ENCODE assay signal across 10 cellular contexts in genomic region chr19:35642312-35642711, GRCh38.
DNase-seq lines count a peak whose midpoint lies in the region; ATAC-seq and TF ChIP-seq lines count a peak whose summit lies in the region.
"Had no signal": no experiment of that assay in that cellular context is flagged by ENCODE, and none has a peak within 500 bp of the region (broad histone marks: within the 10 kb centered on the region; RNA-seq: fewer than 3 reads in every experiment).

No MANE protein-coding gene starts in this region.

- peaks cover 21% of the 10 kb centered on the region for H3K4me1 ChIP-seq in OCI-LY3 (ENCODE audit: low read length)

- H3K27ac ChIP-seq in OCI-LY3 (ENCODE audit: low read length), result no peak overlapping the region

- no peak for ATAC-seq in effector memory CD8-positive, alpha-beta T cell (replicated peaks)
- ATAC-seq in stimulated activated effector memory CD8-positive, alpha-beta T cell treated with anti-CD3 and anti-CD28 coated beads, Interleukin-12 subunit alpha, Interleukin-12 subunit beta, amount 100 ng/mL, for 72 hours, result no peak
- no peak for ATAC-seq in HG02884 (IDR thresholded peaks at IDR 0.05; ENCODE audit: unreplicated experiment)

- no peak for DNase-seq in activated naive CD4-positive, alpha-beta T cell treated with anti-CD3 and anti-CD28 coated beads, Interleukin-2, amount 10 ng/mL, durations not matched to agents 7 days and 5 days
- no peak for DNase-seq in activated naive CD4-positive, alpha-beta T cell treated with anti-CD3 and anti-CD28 coated beads, Interleukin-2, amount 50 U/mL, for 16 hours
- no peak for DNase-seq in effector memory CD8-positive, alpha-beta T cell
- DNase-seq in stimulated activated effector memory CD8-positive, alpha-beta T cell treated with anti-CD3 and anti-CD28 coated beads, Interleukin-12 subunit alpha, Interleukin-12 subunit beta, amount 100 ng/mL, for 72 hours (ENCODE audit: low spot score in 2 of 2), result no peak
- DNase-seq in stimulated activated CD4-positive, alpha-beta T cell treated with anti-CD3 and anti-CD28 coated beads, Interleukin-4, amount 100 ng/mL, for 24 hours, result no peak
- no peak for DNase-seq in NCI-H1105 (lab: John Stamatoyannopoulos, UW)
- DNase-seq: amniotic stem cell, NCI-H2029 treated with DMSO at 0.1 percent for 48 hours had no signal

- no peaks in the 10 kb centered on the region for H3K27me3 Mint-ChIP-seq in activated naive CD4-positive, alpha-beta T cell treated with anti-CD3 and anti-CD28 coated beads, Interleukin-2, amount 10 ng/mL, durations not matched to agents 7 days and 5 days
- no peaks in the 10 kb centered on the region for H3K27me3 Mint-ChIP-seq in effector memory CD8-positive, alpha-beta T cell

- peaks cover 2% of the 10 kb centered on the region for H3K36me3 Mint-ChIP-seq in activated naive CD4-positive, alpha-beta T cell treated with anti-CD3 and anti-CD28 coated beads, Interleukin-2, amount 10 ng/mL, durations not matched to agents 7 days and 5 days
- peaks cover 11% of the 10 kb centered on the region for H3K36me3 Mint-ChIP-seq in effector memory CD8-positive, alpha-beta T cell (ENCODE audit: insufficient read depth)
- peaks cover 14% of the 10 kb centered on the region for H3K36me3 Mint-ChIP-seq in stimulated activated effector memory CD8-positive, alpha-beta T cell treated with anti-CD3 and anti-CD28 coated beads, Interleukin-12 subunit alpha, Interleukin-12 subunit beta, amount 100 ng/mL, for 72 hours

- no peaks in the 10 kb centered on the region for H4K20me1 ChIP-seq in OCI-LY3 (ENCODE audit: insufficient read depth, low read length)

- peak overlapping the region; percentile 71; the same call in 1 of the 2 replicates for H3K4me3 ChIP-seq in OCI-LY3 (ENCODE audit: low read length)

- no peaks in the 10 kb centered on the region for H3K9me3 Mint-ChIP-seq in activated naive CD4-positive, alpha-beta T cell treated with anti-CD3 and anti-CD28 coated beads, Interleukin-2, amount 10 ng/mL, durations not matched to agents 7 days and 5 days
- H3K9me3 Mint-ChIP-seq in effector memory CD8-positive, alpha-beta T cell, result no peaks in the 10 kb centered on the region
- H3K9me3 Mint-ChIP-seq in stimulated activated effector memory CD8-positive, alpha-beta T cell treated with anti-CD3 and anti-CD28 coated beads, Interleukin-12 subunit alpha, Interleukin-12 subunit beta, amount 100 ng/mL, for 72 hours, result no peaks in the 10 kb centered on the region

- peak overlapping the region; percentile 56; the same call in 1 of the 2 replicates for H3K9ac ChIP-seq in OCI-LY3 (ENCODE audit: low read length)

- peak overlapping the region; percentile 94 for H3K4me2 ChIP-seq in OCI-LY3 (ENCODE audit: low read length)

- H2AFZ ChIP-seq in OCI-LY3 (ENCODE audit: low read depth, low read length), result no peak overlapping the region

- H3K4me3 Mint-ChIP-seq in activated naive CD4-positive, alpha-beta T cell treated with anti-CD3 and anti-CD28 coated beads, Interleukin-2, amount 10 ng/mL, durations not matched to agents 7 days and 5 days, result peak overlapping the region; percentile 71
- H3K4me3 Mint-ChIP-seq in effector memory CD8-positive, alpha-beta T cell, result peak overlapping the region; percentile 86 to 89
- H3K4me3 Mint-ChIP-seq in stimulated activated effector memory CD8-positive, alpha-beta T cell treated with anti-CD3 and anti-CD28 coated beads, Interleukin-12 subunit alpha, Interleukin-12 subunit beta, amount 100 ng/mL, for 72 hours, result peak overlapping the region; percentile 77

- peaks cover 12% of the 10 kb centered on the region for H3K36me3 ChIP-seq in OCI-LY3 (replicated peaks; ENCODE audit: low read depth, low read length)

- CTCF ChIA-PET in activated naive CD4-positive, alpha-beta T cell treated with anti-CD3 and anti-CD28 coated beads, Interleukin-2, amount 10 ng/mL, durations not matched to agents 7 days and 5 days (lab: Charles Lee), result no interaction called here

- no peaks in the 10 kb centered on the region for H3K79me2 ChIP-seq in OCI-LY3 (ENCODE audit: low read length)

- H3K4me1 Mint-ChIP-seq in activated naive CD4-positive, alpha-beta T cell treated with anti-CD3 and anti-CD28 coated beads, Interleukin-2, amount 10 ng/mL, durations not matched to agents 7 days and 5 days, result peaks cover 47% of the 10 kb centered on the region
- H3K4me1 Mint-ChIP-seq in effector memory CD8-positive, alpha-beta T cell (ENCODE audit: low read depth in 2 of 2), result peaks cover 16 to 19% of the 10 kb centered on the region in 2 donors
- peaks cover 44% of the 10 kb centered on the region for H3K4me1 Mint-ChIP-seq in stimulated activated effector memory CD8-positive, alpha-beta T cell treated with anti-CD3 and anti-CD28 coated beads, Interleukin-12 subunit alpha, Interleukin-12 subunit beta, amount 100 ng/mL, for 72 hours

- no peaks in the 10 kb centered on the region for H3K9me3 ChIP-seq in OCI-LY3 (ENCODE audit: insufficient read depth, low read length)

- TF ChIP-seq CTCF in OCI-LY3 (IDR thresholded peaks at IDR 0.05; ENCODE audit: low read depth, low read length), result no peak

- no peaks in the 10 kb centered on the region for H3K27me3 ChIP-seq in OCI-LY3 (ENCODE audit: low read depth, low read length)

- peak overlapping the region; percentile 19 for H3K27ac Mint-ChIP-seq in activated naive CD4-positive, alpha-beta T cell treated with anti-CD3 and anti-CD28 coated beads, Interleukin-2, amount 10 ng/mL, durations not matched to agents 7 days and 5 days
- H3K27ac Mint-ChIP-seq in effector memory CD8-positive, alpha-beta T cell, result peak overlapping the region in 1 of 2 donors; percentile 44
- H3K27ac Mint-ChIP-seq in stimulated activated effector memory CD8-positive, alpha-beta T cell treated with anti-CD3 and anti-CD28 coated beads, Interleukin-12 subunit alpha, Interleukin-12 subunit beta, amount 100 ng/mL, for 72 hours, result peak overlapping the region; percentile 43
